11 cellular contexts compared by ENCODE assay signal in genomic region chrX:135097176-135097744, GRCh38. TPM values are rescaled to one million over a fixed set of nuclear protein-coding genes. Genes with fewer than 3 reads are reported as not detected.
DNase-seq lines count a peak whose midpoint lies in the region; ATAC-seq, FAIRE-seq and TF ChIP-seq lines count a peak whose summit lies in the region.
"Not testable (repeated sequence)": the region's sequence is repeated elsewhere in the genome, so short reads cannot be mapped to it uniquely, and the experiment has no call there.
"Had no signal": no experiment of that assay in that cellular context is flagged by ENCODE, and none has a peak within 500 bp of the region (broad histone marks: within the 10 kb centered on the region; RNA-seq: fewer than 3 reads in every experiment).

No MANE protein-coding gene starts in this region.

- TF ChIP-seq POLR2A in transverse colon (IDR thresholded peaks at IDR 0.05): not testable (repeated sequence)

- H3K4me3 ChIP-seq in astrocyte (ENCODE audit: insufficient read depth, low read depth, low read length): not testable (repeated sequence)
- H3K4me3 ChIP-seq in iPS DF 6.9 (ENCODE audit: low read length): peak overlapping the region; percentile 70; the same call in 1 of the 2 replicates
- H3K4me3 ChIP-seq in transverse colon: peak overlapping the region; percentile 26 to 66 (median 54)

- intact Hi-C loops in transverse colon (cut with DNase I; ENCODE audit: low total_unique reads): not testable (repeated sequence)

- H2AFZ ChIP-seq in astrocyte (ENCODE audit: low read depth, low read length): not testable (repeated sequence)

- H3K4me1 ChIP-seq in astrocyte (ENCODE audit: insufficient read depth, low read length); iPS DF 6.9 (ENCODE audit: control insufficient read depth, insufficient read depth, low read length); transverse colon: not testable (repeated sequence)

- not testable (repeated sequence) for H3K9me3 Mint-ChIP-seq in astrocyte (ENCODE audit: unreplicated experiment); endothelial cell (ENCODE audit: unreplicated experiment); naive B cell

- not testable (repeated sequence) for TF ChIP-seq CTCF in astrocyte (IDR thresholded peaks at IDR 0.05; ENCODE audit: insufficient read depth, low read depth, low read length); endothelial cell (IDR thresholded peaks at IDR 0.05; ENCODE audit: unreplicated experiment); transverse colon (IDR thresholded peaks at IDR 0.05)

- not testable (repeated sequence) for H3K36me3 ChIP-seq in astrocyte (ENCODE audit: insufficient read depth, low read length); iPS DF 6.9 (ENCODE audit: control insufficient read depth, insufficient read depth, low read length); transverse colon

- H3K27ac ChIP-seq in astrocyte (ENCODE audit: low read depth, low read length); iPS DF 6.9 (ENCODE audit: low read length); transverse colon: not testable (repeated sequence)

- H4K20me1 ChIP-seq in astrocyte (ENCODE audit: insufficient read depth, low read length): not testable (repeated sequence)

- peak overlapping the region; percentile 73 for H3K4me3 Mint-ChIP-seq in T-helper 17 cell
- peak overlapping the region; percentile 82 for H3K4me3 Mint-ChIP-seq in astrocyte (ENCODE audit: unreplicated experiment)
- peak overlapping the region; percentile 85 for H3K4me3 Mint-ChIP-seq in endothelial cell (ENCODE audit: unreplicated experiment)
- H3K4me3 Mint-ChIP-seq in naive B cell: peak overlapping the region in 7 of 8 donors; percentile 54 to 79 (median 70)

- H3K27me3 ChIP-seq in astrocyte (ENCODE audit: insufficient read depth, low read length); iPS DF 6.9 (ENCODE audit: control insufficient read depth, insufficient read depth, low read length); transverse colon: not testable (repeated sequence)

- no CpG with 5 or more reads among the region's 15 CpGs for WGBS in iPS DF 6.9 (ENCODE audit: insufficient coverage, insufficient read length)
- WGBS in transverse colon (ENCODE audit: low coverage in 1 of 2), 2 donors: 77% methylated on average over 15 of the region's 15 CpGs; no CpG with 5 or more reads in 1 of the 2 donors

- peak overlapping the region; percentile 81 for H3K4me2 ChIP-seq in astrocyte (ENCODE audit: low read length)

- DNase-seq in ELF-1 (ENCODE audit: low read depth, low spot score) (peak; percentile 80), retina (peak; percentile 53)
- DNase-seq in T-helper 17 cell; astrocyte (ENCODE audit: low read depth); endothelial cell (ENCODE audit: low spot score); iPS DF 6.9 (ENCODE audit: low read depth, low spot score); naive B cell; transverse colon: not testable (repeated sequence)

- not testable (repeated sequence) for ATAC-seq in T-helper 17 cell; naive B cell (ENCODE audit: low read depth in 2 of 2)

- not testable (repeated sequence) for H3K4me1 Mint-ChIP-seq in T-helper 17 cell; astrocyte (ENCODE audit: low read depth, unreplicated experiment); endothelial cell (ENCODE audit: unreplicated experiment)
- peaks cover 0 to 15% (median 8%) of the 10 kb centered on the region in 3 donors for H3K4me1 Mint-ChIP-seq in naive B cell

- not testable (repeated sequence) for H3K79me2 ChIP-seq in astrocyte (ENCODE audit: insufficient read depth, low read length)

- H3K27me3 Mint-ChIP-seq in T-helper 17 cell; astrocyte (ENCODE audit: low read depth, unreplicated experiment); endothelial cell (ENCODE audit: unreplicated experiment): not testable (repeated sequence)
- peaks cover 8 to 27% (median 17%) of the 10 kb centered on the region in 3 donors for H3K27me3 Mint-ChIP-seq in naive B cell

- H3K36me3 Mint-ChIP-seq in T-helper 17 cell (ENCODE audit: low read depth); astrocyte (ENCODE audit: low read depth, unreplicated experiment); endothelial cell (ENCODE audit: low read depth, unreplicated experiment); naive B cell: not testable (repeated sequence)

- H3K9ac ChIP-seq in astrocyte (ENCODE audit: low read length): not testable (repeated sequence)

- not testable (repeated sequence) for H3K9me3 ChIP-seq in T-helper 17 cell (ENCODE audit: control insufficient read depth, low read length, poor library complexity, severe bottlenecking); astrocyte (ENCODE audit: insufficient read depth, low read depth, low read length); iPS DF 6.9 (ENCODE audit: control insufficient read depth, insufficient read depth, low read length); transverse colon

- not testable (repeated sequence) for TF ChIP-seq EP300 in transverse colon (IDR thresholded peaks at IDR 0.05; ENCODE audit: low read depth)

- FAIRE-seq in astrocyte (lab: Jason Lieb, UNC): peak; percentile 9

- H3K27ac Mint-ChIP-seq in T-helper 17 cell; astrocyte (ENCODE audit: unreplicated experiment); endothelial cell (ENCODE audit: unreplicated experiment): not testable (repeated sequence)
- H3K27ac Mint-ChIP-seq in naive B cell: peak overlapping the region in 2 of 6 donors; percentile 28 to 33

- in situ Hi-C loops in transverse colon (cut with MboI; ENCODE audit: low pct_ligation_motif_present in 1 of 4, low pct_unique_long_range_greater_than_20kb in 1 of 4, low sequenced_read_pairs in 3 of 4): not testable (repeated sequence)

RNA-seq across cellular contexts. Expression of gene SMIM10L2B, which starts 1.3 kb away (rescaled TPM):
- total RNA-seq in T-helper 17 cell (under 1 TPM; 0.26 to 0.37 TPM), astrocyte (2.7 and 3.2 TPM in 2 replicates), endothelial cell (ENCODE audit: unreplicated experiment) (2.6 TPM), transverse colon (1 to 10 TPM in 1 of 4 donors, under 1 TPM in 2, not detected in 1; 0.32 to 1.6 (median 0.40) TPM)
- under 1 TPM in 5 of 6 donors, not detected in 1; 0.09 to 0.39 (median 0.14) TPM for polyA plus RNA-seq in naive B cell (ENCODE audit: low read depth in 6 of 6)

RNA-seq across cellular contexts. Expression of gene ETDB, which starts 23.1 kb away (rescaled TPM):
- total RNA-seq in T-helper 17 cell (not detected), astrocyte (not detected in 2 replicates), endothelial cell (ENCODE audit: unreplicated experiment) (not detected), transverse colon (not detected)
- polyA plus RNA-seq in naive B cell (ENCODE audit: low read depth in 6 of 6): not detected
- total RNA-seq: mesenteric fat pad, Right ventricle myocardium inferior, sciatic nerve had no signal

RNA-seq across cellular contexts. Expression of gene RTL8A, which starts 45.3 kb away (rescaled TPM):
- total RNA-seq in T-helper 17 cell: 1 to 10 TPM; 5.6 to 7.8 TPM
- total RNA-seq in astrocyte: 33.9 and 36.4 TPM in 2 replicates
- 34.0 TPM for total RNA-seq in endothelial cell (ENCODE audit: unreplicated experiment)
- polyA plus RNA-seq in naive B cell (ENCODE audit: low read depth in 6 of 6): 10 to 100 TPM in 5 of 6 donors, 1 to 10 TPM in 1; 5.5 to 24.6 (median 20.5) TPM
- total RNA-seq in transverse colon: 100 to 1,000 TPM in 1 of 4 donors, 10 to 100 TPM in 3; 26.8 to 118 (median 57.3) TPM
